ENCODE assay signal across 24 cellular contexts in the genomic region with DNA sequence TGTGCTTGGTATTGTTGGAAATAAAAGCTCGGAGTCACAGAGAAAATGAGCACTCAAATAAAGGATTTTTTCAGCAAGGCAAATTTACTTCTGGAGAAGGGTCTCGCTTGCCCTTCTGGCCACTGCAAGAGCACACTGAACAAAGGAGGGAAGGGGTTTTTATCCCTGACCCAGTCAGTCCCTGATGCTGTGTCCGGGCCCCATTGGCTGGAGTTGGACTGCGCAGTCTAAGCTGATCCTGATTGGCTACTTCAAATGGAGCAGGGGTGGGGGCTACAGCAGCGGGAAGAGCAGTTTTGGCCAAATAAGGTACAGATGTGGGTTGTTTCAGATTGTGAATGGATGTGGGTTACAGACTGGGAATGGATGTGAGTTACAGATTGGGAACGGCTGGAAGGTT.
"Had no signal": no experiment of that assay in that cellular context is flagged by ENCODE, and none has a peak within 500 bp of the region (broad histone marks: within the 10 kb centered on the region; RNA-seq: fewer than 3 reads in every experiment).

No MANE protein-coding gene starts in this region.

- H3K4me3 ChIP-seq: left lung, lower lobe of right lung, ovary, right atrium auricular region, right lobe of liver, smooth muscle cell, tibial nerve, uterus had no signal

- ATAC-seq: left cardiac atrium; left lung; lower lobe of right lung; naive thymus-derived CD8-positive, alpha-beta T cell; right lobe of liver; stimulated activated memory B cell treated with anti-CD40 and anti-IgM and Interleukin-4, amounts not matched to agents 10 μg/mL and 1 μg/mL and 100 μg/mL, for 72 hours; stimulated activated naive CD8-positive, alpha-beta T cell treated with anti-CD3 and anti-CD28 coated beads, Interleukin-15, amount 100 ng/mL, for 72 hours had no signal

- H3K36me3 ChIP-seq: left lung, lower lobe of right lung, neutrophil, ovary, right atrium auricular region, right lobe of liver, tibial nerve, uterus had no signal

- H3K27ac ChIP-seq: left lung, lower lobe of right lung, neutrophil, ovary, right atrium auricular region, right lobe of liver, tibial nerve, uterus had no signal

- H3K4me1 ChIP-seq: right lobe of liver had no signal

- DNase-seq: hypothalamus; kidney glomerular epithelial cell; left cardiac atrium; left lung; lower lobe of right lung; mammary epithelial cell; mesenchymal stem cell; naive thymus-derived CD8-positive, alpha-beta T cell; occipital lobe; ovary; right lobe of liver; stimulated activated CD4-positive, alpha-beta T cell treated with anti-CD3 and anti-CD28 coated beads, Interleukin-1b, Interleukin-23, amount 100 ng/mL, for 48 hours; stimulated activated CD4-positive, alpha-beta T cell treated with anti-CD3 and anti-CD28 coated beads, Interleukin-2, amount 100 ng/mL, for 48 hours; stimulated activated CD4-positive, alpha-beta T cell treated with anti-CD3 and anti-CD28 coated beads, Interleukin-4, amount 100 ng/mL, for 4 hours; stimulated activated CD8-positive, alpha-beta memory T cell treated with anti-CD3 and anti-CD28 coated beads, Interleukin-4, amount 100 ng/mL, for 48 hours; stimulated activated naive CD4-positive, alpha-beta T cell treated with Interleukin-2 at 50 U/mL for 16 hours; stimulated activated naive CD8-positive, alpha-beta T cell treated with anti-CD3 and anti-CD28 coated beads, Interleukin-15, amount 100 ng/mL, for 72 hours; substantia nigra; uterus had no signal

- H3K9me3 ChIP-seq: left lung, lower lobe of right lung, neutrophil, ovary, right atrium auricular region, right lobe of liver, tibial nerve, uterus had no signal

- H3K27me3 ChIP-seq: ovary, right atrium auricular region, right lobe of liver, uterus had no signal
